In genomic region chr2:156242874-156243273, GRCh38 we compare ENCODE assay signal across 29 cellular contexts.
"Had no signal": no experiment of that assay in that cellular context is flagged by ENCODE, and none has a peak within 500 bp of the region (broad histone marks: within the 10 kb centered on the region; RNA-seq: fewer than 3 reads in every experiment).

No MANE protein-coding gene starts in this region.

- FAIRE-seq: endometrium, endothelial cell of umbilical vein had no signal

- H3K27me3 Mint-ChIP-seq: brain had no signal

- H3K9me3 ChIP-seq: adrenal gland, colonic mucosa, gastrocnemius medialis had no signal

- H3K4me1 ChIP-seq: adrenal gland, ascending aorta, colonic mucosa, foreskin keratinocyte, gastrocnemius medialis, heart left ventricle had no signal

- H3K27me3 ChIP-seq: adrenal gland, ascending aorta, colonic mucosa, foreskin keratinocyte, gastrocnemius medialis, heart left ventricle had no signal

- H3K36me3 Mint-ChIP-seq: activated naive CD8-positive, alpha-beta T cell had no signal

- H3K4me1 Mint-ChIP-seq: activated T-helper 17 cell treated with anti-CD3 and anti-CD28 coated beads, Interleukin-2, amount 50 U/mL, for 72 hours; brain; WTC11 had no signal

- H3K27ac Mint-ChIP-seq: activated CD8-positive, alpha-beta T cell treated with anti-CD3 and anti-CD28 coated beads for 36 hours; activated naive CD8-positive, alpha-beta T cell; activated T-helper 17 cell treated with anti-CD3 and anti-CD28 coated beads, Interleukin-2, amount 50 U/mL, for 72 hours; brain; WTC11 had no signal

- H3K36me3 ChIP-seq: adrenal gland, ascending aorta, colonic mucosa, gastrocnemius medialis, heart left ventricle had no signal

- H3K9me3 Mint-ChIP-seq: activated CD8-positive, alpha-beta T cell treated with anti-CD3 and anti-CD28 coated beads for 36 hours; activated T-helper 17 cell treated with anti-CD3 and anti-CD28 coated beads, Interleukin-2, amount 50 U/mL, for 72 hours had no signal

- H3K4me3 Mint-ChIP-seq: activated CD8-positive, alpha-beta T cell treated with anti-CD3 and anti-CD28 coated beads for 36 hours; activated naive CD8-positive, alpha-beta T cell; activated T-cell treated with anti-CD3 and anti-CD28 coated beads, Interleukin-2, amount 50 U/mL, for 4 hours; activated T-helper 17 cell treated with anti-CD3 and anti-CD28 coated beads, Interleukin-2, amount 50 U/mL, for 72 hours; brain; WTC11 had no signal

- H3K27ac ChIP-seq: adrenal gland, ascending aorta, colonic mucosa, foreskin keratinocyte, gastrocnemius medialis, heart left ventricle, VCaP had no signal

- ATAC-seq: activated CD8-positive, alpha-beta T cell treated with anti-CD3 and anti-CD28 coated beads for 36 hours; activated T-cell treated with anti-CD3 and anti-CD28 coated beads, Interleukin-2, amount 50 U/mL, for 4 hours; activated T-helper 17 cell treated with anti-CD3 and anti-CD28 coated beads, Interleukin-2, amount 50 U/mL, for 72 hours; esophagus mucosa; foreskin keratinocyte; gastrocnemius medialis; heart left ventricle; WTC11 had no signal

- H3K4me3 ChIP-seq: adrenal gland, ascending aorta, colonic mucosa, gastrocnemius medialis, heart left ventricle had no signal

- DNase-seq: activated CD4-positive, alpha-beta T cell treated with anti-CD3 and anti-CD28 coated beads for 1 hour; activated CD4-positive, alpha-beta T cell treated with anti-CD3 and anti-CD28 coated beads for 48 hours; activated CD4-positive, alpha-beta T cell treated with anti-CD3 and anti-CD28 coated beads, Interleukin-2, amount 50 U/mL, for 1 hour; activated CD4-positive, alpha-beta T cell treated with anti-CD3 and anti-CD28 coated beads, Interleukin-2, amount 50 U/mL, for 48 hours; activated CD8-positive, alpha-beta memory T cell treated with anti-CD3 and anti-CD28 coated beads for 24 hours; activated CD8-positive, alpha-beta T cell treated with anti-CD3 and anti-CD28 coated beads for 36 hours; activated effector memory CD4-positive, alpha-beta T cell treated with Interleukin-2 at 50 U/mL for 16 hours; activated gamma-delta T cell treated with Interleukin-2 at 50 U/mL for 16 hours; activated naive CD4-positive, alpha-beta T cell treated with anti-CD3 and anti-CD28 coated beads, Interleukin-2, amount 50 U/mL, for 16 hours; activated naive CD4-positive, alpha-beta T cell treated with Interleukin-2 at 50 U/mL for 16 hours; activated T-cell treated with anti-CD3 and anti-CD28 coated beads, Interleukin-2, amount 50 U/mL, for 4 hours; adrenal gland; caudate nucleus; colonic mucosa; effector CD8-positive, alpha-beta T cell; foreskin keratinocyte; gastrocnemius medialis; glutamatergic neuron; heart left ventricle; T-helper 2 cell had no signal
